Comparison of ENCODE assay signal across 1 cellular context in genomic region chr16:14497245-14498082, GRCh38.
A peak's percentile ranks its signal among the peaks of the same experiment; 100 is the strongest.
TF ChIP-seq lines count a peak whose summit lies in the region.

No MANE protein-coding gene starts in this region.

TF ChIP-seq in HepG2, 621 proteins besides CTCF, POLR2A, EP300 and RAD21 (continued from another document and continues in another):
- TF ChIP-seq KIAA2018 (CRISPR knock-in tag; IDR thresholded peaks at IDR 0.05; ENCODE audit: borderline replicate concordance) (no peak), ZNF34 (CRISPR knock-in tag; IDR thresholded peaks at IDR 0.05; ENCODE audit: borderline replicate concordance) (no peak), EED (CRISPR knock-in tag; IDR thresholded peaks at IDR 0.05) (no peak), SIX4 (CRISPR knock-in tag; IDR thresholded peaks at IDR 0.05) (no peak), DBP (CRISPR knock-in tag; IDR thresholded peaks at IDR 0.05; ENCODE audit: not compliant biosample characterization) (no peak), ZNF253 (CRISPR knock-in tag; IDR thresholded peaks at IDR 0.05; ENCODE audit: borderline replicate concordance) (no peak), MNT (IDR thresholded peaks at IDR 0.05) (no peak), ZFP82 (CRISPR knock-in tag; IDR thresholded peaks at IDR 0.05; ENCODE audit: borderline replicate concordance) (no peak), MTF2 (CRISPR knock-in tag; IDR thresholded peaks at IDR 0.05; ENCODE audit: borderline replicate concordance) (no peak), PCBP1 (IDR thresholded peaks at IDR 0.05; ENCODE audit: borderline replicate concordance, low read depth, low read length) (no peak), SIN3A (IDR thresholded peaks at IDR 0.05; ENCODE audit: borderline replicate concordance, low read depth, low read length) (no peak), MLX (CRISPR knock-in tag; IDR thresholded peaks at IDR 0.05) (peak; percentile 39; the same call in 1 of the 2 replicates), POGZ (CRISPR knock-in tag; IDR thresholded peaks at IDR 0.05) (peak; percentile 77), RXRB (CRISPR knock-in tag; IDR thresholded peaks at IDR 0.05; ENCODE audit: borderline replicate concordance) (no peak), TAF1 (CRISPR knock-in tag; IDR thresholded peaks at IDR 0.05) (no peak), ZNF12 (CRISPR knock-in tag; IDR thresholded peaks at IDR 0.05) (no peak; the same call in 1 of the 2 replicates), BORCS8-MEF2B (CRISPR knock-in tag; IDR thresholded peaks at IDR 0.05) (no peak; the same call in 1 of the 2 replicates), ZIK1 (CRISPR knock-in tag; IDR thresholded peaks at IDR 0.05; ENCODE audit: borderline replicate concordance, low read depth) (no peak), ZNF746 (CRISPR knock-in tag; IDR thresholded peaks at IDR 0.05) (no peak), TFAP4 (IDR thresholded peaks at IDR 0.05; ENCODE audit: borderline replicate concordance, low read depth) (no peak; the same call in 1 of the 2 replicates), ZNF503 (CRISPR knock-in tag; IDR thresholded peaks at IDR 0.05) (peak; percentile 72; the same call in 1 of the 2 replicates), ZNF572 (CRISPR knock-in tag; IDR thresholded peaks at IDR 0.05) (no peak), ZNF850 (CRISPR knock-in tag; conservative IDR thresholded peaks at IDR 0.05) (no peak), ZNF720 (CRISPR knock-in tag; IDR thresholded peaks at IDR 0.05) (no peak), RFX3 (CRISPR knock-in tag; IDR thresholded peaks at IDR 0.05) (no peak), ZMYM4 (CRISPR knock-in tag; IDR thresholded peaks at IDR 0.05) (peak; percentile 73), KLF11 (CRISPR knock-in tag; IDR thresholded peaks at IDR 0.05) (no peak), HOXD1 (CRISPR knock-in tag; IDR thresholded peaks at IDR 0.05) (no peak), ZNF83 (CRISPR knock-in tag; IDR thresholded peaks at IDR 0.05; ENCODE audit: borderline replicate concordance) (no peak), SNAPC2 (CRISPR knock-in tag; IDR thresholded peaks at IDR 0.05) (no peak), RORA (CRISPR knock-in tag; IDR thresholded peaks at IDR 0.05) (no peak), MBD4 (IDR thresholded peaks at IDR 0.05; ENCODE audit: borderline replicate concordance, low read length) (no peak), ZNF782 (CRISPR knock-in tag; IDR thresholded peaks at IDR 0.05; ENCODE audit: borderline replicate concordance) (no peak), GRHL1 (CRISPR knock-in tag; conservative IDR thresholded peaks at IDR 0.05) (no peak), ZNF235 (CRISPR knock-in tag; IDR thresholded peaks at IDR 0.05; ENCODE audit: borderline replicate concordance) (0 out of 2 replicates have a peak, but pooled peaks have one; percentile 19), POLR2G (IDR thresholded peaks at IDR 0.05; ENCODE audit: low read depth, low read length) (no peak), SSRP1 (CRISPR knock-in tag; IDR thresholded peaks at IDR 0.05) (no peak), PHF8 (CRISPR knock-in tag; IDR thresholded peaks at IDR 0.05) (no peak), TBL1XR1 (IDR thresholded peaks at IDR 0.05; ENCODE audit: borderline replicate concordance, low read length, partially characterized antibody) (peak; percentile 28), FLYWCH1 (CRISPR knock-in tag; IDR thresholded peaks at IDR 0.05) (no peak)
- TF ChIP-seq, protein P1, sequence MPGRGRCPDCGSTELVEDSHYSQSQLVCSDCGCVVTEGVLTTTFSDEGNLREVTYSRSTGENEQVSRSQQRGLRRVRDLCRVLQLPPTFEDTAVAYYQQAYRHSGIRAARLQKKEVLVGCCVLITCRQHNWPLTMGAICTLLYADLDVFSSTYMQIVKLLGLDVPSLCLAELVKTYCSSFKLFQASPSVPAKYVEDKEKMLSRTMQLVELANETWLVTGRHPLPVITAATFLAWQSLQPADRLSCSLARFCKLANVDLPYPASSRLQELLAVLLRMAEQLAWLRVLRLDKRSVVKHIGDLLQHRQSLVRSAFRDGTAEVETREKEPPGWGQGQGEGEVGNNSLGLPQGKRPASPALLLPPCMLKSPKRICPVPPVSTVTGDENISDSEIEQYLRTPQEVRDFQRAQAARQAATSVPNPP (CRISPR knock-in tag; IDR thresholded peaks at IDR 0.05) = no peak
- TF ChIP-seq, protein P2, sequence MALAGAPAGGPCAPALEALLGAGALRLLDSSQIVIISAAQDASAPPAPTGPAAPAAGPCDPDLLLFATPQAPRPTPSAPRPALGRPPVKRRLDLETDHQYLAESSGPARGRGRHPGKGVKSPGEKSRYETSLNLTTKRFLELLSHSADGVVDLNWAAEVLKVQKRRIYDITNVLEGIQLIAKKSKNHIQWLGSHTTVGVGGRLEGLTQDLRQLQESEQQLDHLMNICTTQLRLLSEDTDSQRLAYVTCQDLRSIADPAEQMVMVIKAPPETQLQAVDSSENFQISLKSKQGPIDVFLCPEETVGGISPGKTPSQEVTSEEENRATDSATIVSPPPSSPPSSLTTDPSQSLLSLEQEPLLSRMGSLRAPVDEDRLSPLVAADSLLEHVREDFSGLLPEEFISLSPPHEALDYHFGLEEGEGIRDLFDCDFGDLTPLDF (CRISPR knock-in tag; IDR thresholded peaks at IDR 0.05) = no peak
- TF ChIP-seq, protein P3, sequence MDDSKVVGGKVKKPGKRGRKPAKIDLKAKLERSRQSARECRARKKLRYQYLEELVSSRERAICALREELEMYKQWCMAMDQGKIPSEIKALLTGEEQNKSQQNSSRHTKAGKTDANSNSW (CRISPR knock-in tag; IDR thresholded peaks at IDR 0.05; ENCODE audit: borderline replicate concordance) = no peak
